Comparison of ENCODE assay signal across 8 cellular contexts in genomic region chr9:111759762-111760639, GRCh38. TPM values are rescaled to one million over a fixed set of nuclear protein-coding genes. Genes with fewer than 3 reads are reported as not detected.
DNase-seq lines count a peak whose midpoint lies in the region; ATAC-seq and TF ChIP-seq lines count a peak whose summit lies in the region.

No MANE protein-coding gene starts in this region.

- no peaks in the 10 kb centered on the region for H3K79me2 ChIP-seq in ACC112 (ENCODE audit: control insufficient read depth, insufficient read depth, low read length, unreplicated experiment)
- no peaks in the 10 kb centered on the region for H3K79me2 ChIP-seq in osteoblast (ENCODE audit: insufficient read depth, low read length)

- H3K36me3 Mint-ChIP-seq in activated CD8-positive, alpha-beta T cell treated with anti-CD3 and anti-CD28 coated beads for 36 hours (ENCODE audit: low read depth): no peaks in the 10 kb centered on the region

- intact Hi-C loops in activated CD8-positive, alpha-beta T cell treated with anti-CD3 and anti-CD28 coated beads for 36 hours (cut with micrococcal nuclease): loop anchor here (5.0 to 10.0 kb wide), 2 partner anchors 155 to 312 kb away; no protein-coding TSS in a partner anchor

- peaks cover 4% of the 10 kb centered on the region for H3K4me1 Mint-ChIP-seq in activated CD8-positive, alpha-beta T cell treated with anti-CD3 and anti-CD28 coated beads for 36 hours (ENCODE audit: low read depth)

- peak; percentile 75 for DNase-seq in NCI-H69 (lab: John Stamatoyannopoulos, UW)
- DNase-seq in activated CD8-positive, alpha-beta T cell treated with anti-CD3 and anti-CD28 coated beads for 36 hours: peak; percentile 68
- peak; percentile 91 for DNase-seq in fibroblast of villous mesenchyme (ENCODE audit: low read depth)
- peak; percentile 31 for DNase-seq in osteoblast (ENCODE audit: insufficient read length, low spot score, missing footprints)
- DNase-seq in GM19238 (ENCODE audit: insufficient read length, low spot score): no peak

- H3K4me1 ChIP-seq in ACC112 (ENCODE audit: control insufficient read depth, insufficient read depth, low read length, unreplicated experiment): peaks cover 27% of the 10 kb centered on the region
- H3K4me1 ChIP-seq in osteoblast (ENCODE audit: insufficient read depth, low read length): peaks cover 17% of the 10 kb centered on the region

- peak overlapping the region; percentile 81 for H3K27ac ChIP-seq in ACC112 (ENCODE audit: low read depth, low read length)
- peak overlapping the region; percentile 72 for H3K27ac ChIP-seq in osteoblast (ENCODE audit: low read depth, low read length)

- no peak overlapping the region for H3K27ac Mint-ChIP-seq in activated CD8-positive, alpha-beta T cell treated with anti-CD3 and anti-CD28 coated beads for 36 hours

- no peaks in the 10 kb centered on the region for H3K27me3 ChIP-seq in ACC112 (ENCODE audit: insufficient read depth, low read length)
- no peaks in the 10 kb centered on the region for H3K27me3 ChIP-seq in osteoblast (ENCODE audit: insufficient read depth, low read length)

- ATAC-seq in HG03469 (IDR thresholded peaks at IDR 0.05; ENCODE audit: unreplicated experiment): peak; percentile 70
- peak; percentile 60 for ATAC-seq in activated CD8-positive, alpha-beta T cell treated with anti-CD3 and anti-CD28 coated beads for 36 hours

- no peak overlapping the region for H3K4me3 ChIP-seq in ACC112 (ENCODE audit: low read depth, low read length)
- H3K4me3 ChIP-seq in fibroblast of villous mesenchyme (ENCODE audit: low read depth, low read length): no peak overlapping the region
- no peak overlapping the region for H3K4me3 ChIP-seq in osteoblast (ENCODE audit: insufficient read depth, low read length)

- H3K4me2 ChIP-seq in osteoblast (ENCODE audit: insufficient read depth, low read length): peak overlapping the region; percentile 17

- H3K27me3 Mint-ChIP-seq in activated CD8-positive, alpha-beta T cell treated with anti-CD3 and anti-CD28 coated beads for 36 hours: no peaks in the 10 kb centered on the region

- POLR2A ChIA-PET in activated CD8-positive, alpha-beta T cell treated with anti-CD3 and anti-CD28 coated beads for 36 hours (lab: Charles Lee): interaction anchor here (1.0 kb wide), 1 partner anchor 314 kb away, joined by 4 read pairs; no protein-coding TSS in a partner anchor

- TF ChIP-seq CTCF in GM12872 (IDR thresholded peaks at IDR 0.05; ENCODE audit: insufficient read depth, low read depth, low read length) (peak; percentile 59; the same call in 2 of the 3 replicates), fibroblast of villous mesenchyme (IDR thresholded peaks at IDR 0.05; ENCODE audit: insufficient read depth, low read depth, low read length) (peak; percentile 66), osteoblast (IDR thresholded peaks at IDR 0.05; ENCODE audit: extremely low read depth, low read depth, low read length) (peak; percentile 66)
- peak; percentile 76 for TF ChIP-seq CTCF in activated CD8-positive, alpha-beta T cell treated with anti-CD3 and anti-CD28 coated beads for 36 hours (IDR thresholded peaks at IDR 0.05)

- H3K9me3 Mint-ChIP-seq in activated CD8-positive, alpha-beta T cell treated with anti-CD3 and anti-CD28 coated beads for 36 hours: no peaks in the 10 kb centered on the region

- H3K9me3 ChIP-seq in osteoblast (ENCODE audit: low read depth, low read length): no peaks in the 10 kb centered on the region

- H3K4me3 Mint-ChIP-seq in activated CD8-positive, alpha-beta T cell treated with anti-CD3 and anti-CD28 coated beads for 36 hours: no peak overlapping the region

- H3K36me3 ChIP-seq in ACC112 (ENCODE audit: insufficient read depth, low read length) (peaks cover 2% of the 10 kb centered on the region), osteoblast (ENCODE audit: insufficient read depth, low read length) (no peaks in the 10 kb centered on the region)

- H4K20me1 ChIP-seq in osteoblast (ENCODE audit: insufficient read depth, low read length): no peaks in the 10 kb centered on the region

- CTCF ChIA-PET in activated CD8-positive, alpha-beta T cell treated with anti-CD3 and anti-CD28 coated beads for 36 hours (lab: Charles Lee): interaction anchor here (0.6 to 8.8 kb wide), 25 partner anchors 9 to 600 kb away, joined by 3 to 122 read pairs (median 4); no protein-coding TSS in a partner anchor

- H2AFZ ChIP-seq in ACC112 (ENCODE audit: low read length, unreplicated experiment): peak overlapping the region; percentile 81
- peak overlapping the region; percentile 47 for H2AFZ ChIP-seq in osteoblast (ENCODE audit: low read length)

RNA-seq across cellular contexts. Expression of gene SHOC1, which starts 34.7 kb away (rescaled TPM):
- total RNA-seq in activated CD8-positive, alpha-beta T cell treated with anti-CD3 and anti-CD28 coated beads for 36 hours: not detected
- total RNA-seq in fibroblast of villous mesenchyme (under 0.01 TPM in 1 of 2 replicates, not detected in the other), osteoblast (under 0.01 TPM in 2 replicates)
